31 cellular contexts compared by ENCODE assay signal in the genomic region with DNA sequence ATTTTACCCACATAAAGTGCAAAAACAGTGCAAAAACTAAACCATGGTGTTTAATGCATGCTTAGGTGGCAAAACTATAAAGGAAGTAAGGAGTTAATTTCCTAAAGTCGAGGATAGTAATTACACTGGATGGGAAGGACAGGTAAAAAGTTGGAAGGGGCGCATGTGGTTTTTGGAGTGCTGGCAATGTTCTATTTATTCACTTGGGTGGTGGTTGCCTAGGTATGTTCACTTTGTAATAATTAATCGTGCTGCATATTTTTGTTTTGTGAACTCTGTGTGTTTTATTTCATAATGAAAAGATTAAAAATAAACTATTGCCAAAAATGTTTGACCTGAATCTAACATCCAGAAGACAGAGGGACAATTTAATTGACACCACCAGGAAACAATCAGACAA.
"Had no signal": no experiment of that assay in that cellular context is flagged by ENCODE, and none has a peak within 500 bp of the region (broad histone marks: within the 10 kb centered on the region; RNA-seq: fewer than 3 reads in every experiment).

No MANE protein-coding gene starts in this region.

- H3K9me3 ChIP-seq: adrenal gland, body of pancreas, colonic mucosa, gastrocnemius medialis had no signal

- H3K4me1 ChIP-seq: adrenal gland, body of pancreas, colonic mucosa, foreskin keratinocyte, gastrocnemius medialis had no signal

- H3K36me3 ChIP-seq: adrenal gland, colonic mucosa, gastrocnemius medialis had no signal

- H3K27ac ChIP-seq: adrenal gland, body of pancreas, colonic mucosa, foreskin keratinocyte, gastrocnemius medialis had no signal

- DNase-seq: activated CD4-positive, alpha-beta memory T cell treated with anti-CD3 and anti-CD28 coated beads for 36 hours; activated CD4-positive, alpha-beta T cell treated with anti-CD3 and anti-CD28 coated beads for 36 hours; activated CD4-positive, alpha-beta T cell treated with anti-CD3 and anti-CD28 coated beads, Interleukin-2, amount 10 ng/mL, durations not matched to agents 24 days and 14 days; activated CD4-positive, CD25-positive, alpha-beta regulatory T cell; activated CD4-positive, CD25-positive, alpha-beta regulatory T cell treated with anti-CD3 and anti-CD28 coated beads, Interleukin-2, amount 50 U/mL, for 72 hours; activated CD8-positive, alpha-beta memory T cell treated with anti-CD3 and anti-CD28 coated beads, Interleukin-2, amount 10 ng/mL, durations not matched to agents 7 days and 5 days; activated CD8-positive, alpha-beta memory T cell treated with anti-CD3 and anti-CD28 coated beads, Interleukin-2, amount 50 U/mL, for 4 hours; activated CD8-positive, alpha-beta T cell treated with anti-CD3 and anti-CD28 coated beads, Interleukin-2, amount 10 ng/mL, durations not matched to agents 7 days and 5 days; activated effector memory CD4-positive, alpha-beta T cell treated with anti-CD3 and anti-CD28 coated beads, Interleukin-2, amount 50 U/mL, for 16 hours; activated naive CD4-positive, alpha-beta T cell treated with anti-CD3 and anti-CD28 coated beads for 36 hours; activated naive CD8-positive, alpha-beta T cell treated with anti-CD3 and anti-CD28 coated beads for 36 hours; activated naive CD8-positive, alpha-beta T cell treated with anti-CD3 and anti-CD28 coated beads, Interleukin-2, amount 50 U/mL, for 24 hours; activated T-cell treated with anti-CD3 and anti-CD28 coated beads, Interleukin-2, amount 50 U/mL, for 1 hour; activated T-cell treated with anti-CD3 and anti-CD28 coated beads, Interleukin-2, amount 50 U/mL, for 48 hours; adrenal gland; amygdala; aorta; body of pancreas; central memory CD4-positive, alpha-beta T cell; cerebellar nuclear complex; colonic mucosa; effector memory CD4-positive, alpha-beta T cell; endodermal cell; foreskin keratinocyte; gastrocnemius medialis; T-helper 1 cell; T-helper 2 cell had no signal

- H3K36me3 Mint-ChIP-seq: activated CD4-positive, alpha-beta memory T cell treated with anti-CD3 and anti-CD28 coated beads for 36 hours; activated CD8-positive, alpha-beta memory T cell treated with anti-CD3 and anti-CD28 coated beads, Interleukin-2, amount 10 ng/mL, durations not matched to agents 7 days and 5 days; activated naive CD4-positive, alpha-beta T cell treated with anti-CD3 and anti-CD28 coated beads, Interleukin-2, amount 50 U/mL, for 24 hours; activated naive CD8-positive, alpha-beta T cell treated with anti-CD3 and anti-CD28 coated beads for 36 hours had no signal

- H3K27me3 ChIP-seq: adrenal gland, body of pancreas, colonic mucosa, foreskin keratinocyte, gastrocnemius medialis had no signal

- H3K27ac Mint-ChIP-seq: activated CD4-positive, alpha-beta memory T cell treated with anti-CD3 and anti-CD28 coated beads for 36 hours; activated CD4-positive, alpha-beta T cell treated with anti-CD3 and anti-CD28 coated beads for 36 hours; activated CD4-positive, alpha-beta T cell treated with anti-CD3 and anti-CD28 coated beads, Interleukin-2, amount 10 ng/mL, durations not matched to agents 24 days and 14 days; activated CD8-positive, alpha-beta memory T cell treated with anti-CD3 and anti-CD28 coated beads, Interleukin-2, amount 10 ng/mL, durations not matched to agents 7 days and 5 days; activated CD8-positive, alpha-beta T cell treated with anti-CD3 and anti-CD28 coated beads, Interleukin-2, amount 10 ng/mL, durations not matched to agents 7 days and 5 days; activated naive CD4-positive, alpha-beta T cell treated with anti-CD3 and anti-CD28 coated beads for 36 hours; activated naive CD4-positive, alpha-beta T cell treated with anti-CD3 and anti-CD28 coated beads, Interleukin-2, amount 50 U/mL, for 24 hours; activated naive CD8-positive, alpha-beta T cell treated with anti-CD3 and anti-CD28 coated beads for 36 hours; activated naive CD8-positive, alpha-beta T cell treated with anti-CD3 and anti-CD28 coated beads, Interleukin-2, amount 50 U/mL, for 24 hours; activated T-helper 1 cell treated with anti-CD3 and anti-CD28 coated beads, Interleukin-12 subunit alpha, Interleukin-12 subunit beta, Interleukin-2, Interleukin-4 antibody, amounts not matched to agents 30 ng/mL and 10 ng/mL and 1 ng/mL, durations not matched to agents 14 hours and 24 hours and 36 hours; activated T-helper 2 cell treated with anti-CD3 and anti-CD28 coated beads, Interferon-gamma antibody, Interleukin-2, Interleukin-4, amounts not matched to agents 10 μg/mL and 5 μg/mL and 100 μg/mL, durations not matched to agents 14 hours and 24 hours and 36 hours; endodermal cell had no signal

- ATAC-seq: activated CD4-positive, alpha-beta T cell treated with anti-CD3 and anti-CD28 coated beads for 36 hours; activated CD8-positive, alpha-beta memory T cell treated with anti-CD3 and anti-CD28 coated beads, Interleukin-2, amount 10 ng/mL, durations not matched to agents 7 days and 5 days; activated CD8-positive, alpha-beta T cell treated with anti-CD3 and anti-CD28 coated beads, Interleukin-2, amount 10 ng/mL, durations not matched to agents 7 days and 5 days; activated naive CD8-positive, alpha-beta T cell treated with anti-CD3 and anti-CD28 coated beads, Interleukin-2, amount 50 U/mL, for 24 hours; body of pancreas; esophagus mucosa; foreskin keratinocyte; gastrocnemius medialis had no signal

- H3K4me3 ChIP-seq: body of pancreas, colonic mucosa, gastrocnemius medialis had no signal

- H3K4me1 Mint-ChIP-seq: activated CD4-positive, alpha-beta T cell treated with anti-CD3 and anti-CD28 coated beads for 36 hours; activated CD4-positive, alpha-beta T cell treated with anti-CD3 and anti-CD28 coated beads, Interleukin-2, amount 10 ng/mL, durations not matched to agents 24 days and 14 days; activated CD8-positive, alpha-beta memory T cell treated with anti-CD3 and anti-CD28 coated beads, Interleukin-2, amount 10 ng/mL, durations not matched to agents 7 days and 5 days; activated naive CD4-positive, alpha-beta T cell treated with anti-CD3 and anti-CD28 coated beads, Interleukin-2, amount 50 U/mL, for 24 hours; activated naive CD8-positive, alpha-beta T cell treated with anti-CD3 and anti-CD28 coated beads for 36 hours; activated naive CD8-positive, alpha-beta T cell treated with anti-CD3 and anti-CD28 coated beads, Interleukin-2, amount 50 U/mL, for 24 hours had no signal

- H3K4me3 Mint-ChIP-seq: activated CD4-positive, alpha-beta memory T cell treated with anti-CD3 and anti-CD28 coated beads for 36 hours; activated CD4-positive, alpha-beta T cell treated with anti-CD3 and anti-CD28 coated beads for 36 hours; activated CD4-positive, alpha-beta T cell treated with anti-CD3 and anti-CD28 coated beads, Interleukin-2, amount 10 ng/mL, durations not matched to agents 24 days and 14 days; activated CD8-positive, alpha-beta memory T cell treated with anti-CD3 and anti-CD28 coated beads, Interleukin-2, amount 10 ng/mL, durations not matched to agents 7 days and 5 days; activated CD8-positive, alpha-beta T cell treated with anti-CD3 and anti-CD28 coated beads, Interleukin-2, amount 10 ng/mL, durations not matched to agents 7 days and 5 days; activated naive CD4-positive, alpha-beta T cell treated with anti-CD3 and anti-CD28 coated beads for 36 hours; activated naive CD4-positive, alpha-beta T cell treated with anti-CD3 and anti-CD28 coated beads, Interleukin-2, amount 50 U/mL, for 24 hours; activated naive CD8-positive, alpha-beta T cell treated with anti-CD3 and anti-CD28 coated beads for 36 hours; activated naive CD8-positive, alpha-beta T cell treated with anti-CD3 and anti-CD28 coated beads, Interleukin-2, amount 50 U/mL, for 24 hours; activated T-helper 1 cell treated with anti-CD3 and anti-CD28 coated beads, Interleukin-12 subunit alpha, Interleukin-12 subunit beta, Interleukin-2, Interleukin-4 antibody, amounts not matched to agents 30 ng/mL and 10 ng/mL and 1 ng/mL, durations not matched to agents 14 hours and 24 hours and 36 hours; endodermal cell had no signal
